ENCODE assay signal across 16 cellular contexts in genomic region chr1:58999676-59000075, GRCh38.
"Had no signal": no experiment of that assay in that cellular context is flagged by ENCODE, and none has a peak within 500 bp of the region (broad histone marks: within the 10 kb centered on the region; RNA-seq: fewer than 3 reads in every experiment).

No MANE protein-coding gene starts in this region.

- H3K36me3 ChIP-seq: adrenal gland, gastrocnemius medialis, ovary, sigmoid colon, transverse colon, WERI-Rb-1 had no signal

- H3K27me3 ChIP-seq: adrenal gland, gastrocnemius medialis, ovary, sigmoid colon, transverse colon had no signal

- DNase-seq: activated CD4-positive, alpha-beta T cell treated with anti-CD3 and anti-CD28 coated beads for 48 hours; activated CD8-positive, alpha-beta T cell treated with anti-CD3 and anti-CD28 coated beads, Interleukin-2, amount 10 ng/mL, durations not matched to agents 7 days and 5 days; activated naive CD4-positive, alpha-beta T cell treated with anti-CD3 and anti-CD28 coated beads, Interleukin-2, amount 50 U/mL, for 16 hours; central memory CD4-positive, alpha-beta T cell; effector memory CD4-positive, alpha-beta T cell; gastrocnemius medialis; ovary; sigmoid colon; stimulated activated CD4-positive, alpha-beta T cell treated with anti-CD3 and anti-CD28 coated beads, Interleukin-2, amount 100 ng/mL, for 24 hours; stimulated activated naive CD4-positive, alpha-beta T cell; substantia nigra; transverse colon; WERI-Rb-1 had no signal

- H3K4me3 ChIP-seq: adrenal gland, gastrocnemius medialis, ovary, sigmoid colon, transverse colon had no signal

- H3K27ac ChIP-seq: adrenal gland, epithelial cell of prostate, gastrocnemius medialis, ovary, sigmoid colon, transverse colon, WERI-Rb-1 had no signal

- H3K4me3 Mint-ChIP-seq: activated CD8-positive, alpha-beta T cell treated with anti-CD3 and anti-CD28 coated beads, Interleukin-2, amount 10 ng/mL, durations not matched to agents 7 days and 5 days had no signal

- H3K4me1 ChIP-seq: adrenal gland, sigmoid colon, transverse colon had no signal

- H3K9me3 Mint-ChIP-seq: activated T-helper 2 cell treated with anti-CD3 and anti-CD28 coated beads, Interferon-gamma antibody, Interleukin-2, Interleukin-4, amounts not matched to agents 10 μg/mL and 5 μg/mL and 100 μg/mL, durations not matched to agents 14 hours and 24 hours and 36 hours had no signal

- ATAC-seq: activated CD8-positive, alpha-beta T cell treated with anti-CD3 and anti-CD28 coated beads, Interleukin-2, amount 10 ng/mL, durations not matched to agents 7 days and 5 days; gastrocnemius medialis had no signal

- H3K27ac Mint-ChIP-seq: activated CD8-positive, alpha-beta T cell treated with anti-CD3 and anti-CD28 coated beads, Interleukin-2, amount 10 ng/mL, durations not matched to agents 7 days and 5 days; activated T-helper 2 cell treated with anti-CD3 and anti-CD28 coated beads, Interferon-gamma antibody, Interleukin-2, Interleukin-4, amounts not matched to agents 10 μg/mL and 5 μg/mL and 100 μg/mL, durations not matched to agents 14 hours and 24 hours and 36 hours had no signal

- H3K9me3 ChIP-seq: adrenal gland, gastrocnemius medialis, ovary, sigmoid colon, transverse colon had no signal
